Comparison of ENCODE assay signal across 9 cellular contexts in the genomic region with DNA sequence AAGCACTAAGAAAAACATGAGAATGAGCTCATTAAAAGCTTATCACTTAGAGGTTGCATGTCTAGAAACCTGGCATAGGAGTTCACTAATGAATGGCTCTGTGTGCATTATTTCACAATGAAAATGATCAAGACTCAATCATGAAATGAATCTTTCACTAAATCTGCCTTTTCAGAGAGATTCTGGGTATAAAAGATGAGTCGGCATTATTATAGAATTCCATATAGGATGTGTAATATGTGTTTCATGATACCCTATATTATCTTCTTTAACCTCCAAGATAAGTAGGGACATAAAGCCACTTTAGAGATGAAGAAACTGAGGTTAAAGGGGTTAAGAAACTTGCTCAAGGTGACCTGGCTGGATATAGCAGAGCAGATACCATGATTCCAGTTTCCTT.
"Had no signal": no experiment of that assay in that cellular context is flagged by ENCODE, and none has a peak within 500 bp of the region (broad histone marks: within the 10 kb centered on the region; RNA-seq: fewer than 3 reads in every experiment).

No MANE protein-coding gene starts in this region.

- H3K9ac ChIP-seq: GM23248, KMS-11 had no signal

- H3K4me3 ChIP-seq: GM23248 had no signal

- FAIRE-seq: H54, HTR-8/SVneo had no signal

- DNase-seq: GM23248, GOT3, H9, HCEC 1CT, Karpas-422, KBM-7 had no signal

- H3K27ac ChIP-seq: GM23248, KMS-11 had no signal

- H3K4me2 ChIP-seq: KMS-11 had no signal

- H2AFZ ChIP-seq: GM23248 had no signal
